22 cellular contexts compared by ENCODE assay signal in genomic region chr1:183840140-183840539, GRCh38. TPM values are rescaled to one million over a fixed set of nuclear protein-coding genes. Genes with fewer than 3 reads are reported as not detected.
DNase-seq lines count a peak whose midpoint lies in the region; ATAC-seq and TF ChIP-seq lines count a peak whose summit lies in the region.
"Had no signal": no experiment of that assay in that cellular context is flagged by ENCODE, and none has a peak within 500 bp of the region (broad histone marks: within the 10 kb centered on the region; RNA-seq: fewer than 3 reads in every experiment).

No MANE protein-coding gene starts in this region.

- peak overlapping the region; percentile 43; the same call in 1 of the 2 replicates for H3K27ac ChIP-seq in ACC112 (ENCODE audit: low read depth, low read length)
- H3K27ac ChIP-seq: adrenal gland, heart right ventricle, VCaP had no signal

- no peak for TF ChIP-seq CTCF in HFFc6 (IDR thresholded peaks at IDR 0.05)

- H3K9me3 Mint-ChIP-seq in HFFc6: no peaks in the 10 kb centered on the region
- H3K9me3 Mint-ChIP-seq: activated CD8-positive, alpha-beta T cell treated with anti-CD3 and anti-CD28 coated beads for 36 hours; activated T-helper 1 cell treated with anti-CD3 and anti-CD28 coated beads, Interleukin-12 subunit alpha, Interleukin-12 subunit beta, Interleukin-2, Interleukin-4 antibody, amounts not matched to agents 30 ng/mL and 10 ng/mL and 1 ng/mL, durations not matched to agents 14 hours and 24 hours and 36 hours had no signal

- H3K4me1 Mint-ChIP-seq in HFFc6 (ENCODE audit: low read depth): peaks cover 57% of the 10 kb centered on the region

- H3K36me3 ChIP-seq in ACC112 (ENCODE audit: insufficient read depth, low read length): peaks cover 8% of the 10 kb centered on the region; the same call in 1 of the 2 replicates
- H3K36me3 ChIP-seq: adrenal gland had no signal

- no peaks in the 10 kb centered on the region for H3K27me3 ChIP-seq in ACC112 (ENCODE audit: insufficient read depth, low read length)
- H3K27me3 ChIP-seq: adrenal gland, heart right ventricle had no signal

- ATAC-seq in GM21825 (IDR thresholded peaks at IDR 0.05; ENCODE audit: unreplicated experiment): no peak
- no peak for ATAC-seq in HG02981 (IDR thresholded peaks at IDR 0.05; ENCODE audit: unreplicated experiment)
- ATAC-seq in HG03378 (IDR thresholded peaks at IDR 0.05; ENCODE audit: unreplicated experiment): no peak
- ATAC-seq: activated CD8-positive, alpha-beta T cell treated with anti-CD3 and anti-CD28 coated beads for 36 hours; heart right ventricle; Panc1 had no signal

- peak overlapping the region; percentile 49 for H3K27ac Mint-ChIP-seq in HFFc6
- H3K27ac Mint-ChIP-seq: activated CD8-positive, alpha-beta T cell treated with anti-CD3 and anti-CD28 coated beads for 36 hours; activated T-helper 1 cell treated with anti-CD3 and anti-CD28 coated beads, Interleukin-12 subunit alpha, Interleukin-12 subunit beta, Interleukin-2, Interleukin-4 antibody, amounts not matched to agents 30 ng/mL and 10 ng/mL and 1 ng/mL, durations not matched to agents 14 hours and 24 hours and 36 hours; IgD-negative memory B cell had no signal

- H3K36me3 Mint-ChIP-seq in HFFc6 (ENCODE audit: low read depth): peaks cover 13% of the 10 kb centered on the region
- H3K36me3 Mint-ChIP-seq: IgD-negative memory B cell had no signal

- peaks cover 1% of the 10 kb centered on the region; the same call in 1 of the 2 replicates for H3K27me3 Mint-ChIP-seq in HFFc6 (ENCODE audit: insufficient read depth)
- H3K27me3 Mint-ChIP-seq: activated CD8-positive, alpha-beta T cell treated with anti-CD3 and anti-CD28 coated beads for 36 hours; IgD-negative memory B cell had no signal

- DNase-seq in HFFc6 (peak; percentile 44), astrocyte of the hippocampus (ENCODE audit: low read depth, low spot score) (peak; percentile 31), glomerular visceral epithelial cell (ENCODE audit: extremely low spot score) (peak; percentile 27), NCI-H1694 (lab: John Stamatoyannopoulos, UW) (no peak)
- DNase-seq: activated CD8-positive, alpha-beta T cell treated with anti-CD3 and anti-CD28 coated beads for 36 hours; adrenal gland; GF-D8; heart right ventricle; kidney; NCI-H1048; NCI-H2107; NCI-H69; stimulated activated CD4-positive, alpha-beta T cell treated with anti-CD3 and anti-CD28 coated beads, Interleukin-2, amount 100 ng/mL, for 48 hours; substantia nigra had no signal

- H3K4me1 ChIP-seq in ACC112 (ENCODE audit: control insufficient read depth, insufficient read depth, low read length, unreplicated experiment): peaks cover 46% of the 10 kb centered on the region

- no peak overlapping the region for H3K4me3 ChIP-seq in ACC112 (ENCODE audit: low read depth, low read length)
- H3K4me3 ChIP-seq: adrenal gland, heart right ventricle had no signal

- peak overlapping the region; percentile 18; the same call in 1 of the 2 replicates for H3K4me3 Mint-ChIP-seq in HFFc6
- H3K4me3 Mint-ChIP-seq: activated CD8-positive, alpha-beta T cell treated with anti-CD3 and anti-CD28 coated beads for 36 hours; activated T-helper 1 cell treated with anti-CD3 and anti-CD28 coated beads, Interleukin-12 subunit alpha, Interleukin-12 subunit beta, Interleukin-2, Interleukin-4 antibody, amounts not matched to agents 30 ng/mL and 10 ng/mL and 1 ng/mL, durations not matched to agents 14 hours and 24 hours and 36 hours; IgD-negative memory B cell had no signal

- peaks cover 8% of the 10 kb centered on the region for H3K79me2 ChIP-seq in ACC112 (ENCODE audit: control insufficient read depth, insufficient read depth, low read length, unreplicated experiment)

- H2AFZ ChIP-seq in ACC112 (ENCODE audit: low read length, unreplicated experiment): no peak overlapping the region

RNA-seq across cellular contexts. Expression of gene RGL1, which starts 35.2 kb away (rescaled TPM):
- total RNA-seq in HFFc6 (2021; fragmentation: NEBNext Ultra II Directional; extraction: Animal tissue kit (Norgen Biotek cat#: 25700)): 10 to 100 TPM; 12.0 to 16.8 (median 14.7) TPM
